Comparison of ENCODE assay signal across 1 cellular context in genomic region chr5:40853632-40854192, GRCh38.
TF ChIP-seq lines count a peak whose summit lies in the region.

No MANE protein-coding gene starts in this region.

TF ChIP-seq in WTC11, 78 proteins besides CTCF, POLR2A, EP300 and RAD21:
- TF ChIP-seq, protein P1, sequence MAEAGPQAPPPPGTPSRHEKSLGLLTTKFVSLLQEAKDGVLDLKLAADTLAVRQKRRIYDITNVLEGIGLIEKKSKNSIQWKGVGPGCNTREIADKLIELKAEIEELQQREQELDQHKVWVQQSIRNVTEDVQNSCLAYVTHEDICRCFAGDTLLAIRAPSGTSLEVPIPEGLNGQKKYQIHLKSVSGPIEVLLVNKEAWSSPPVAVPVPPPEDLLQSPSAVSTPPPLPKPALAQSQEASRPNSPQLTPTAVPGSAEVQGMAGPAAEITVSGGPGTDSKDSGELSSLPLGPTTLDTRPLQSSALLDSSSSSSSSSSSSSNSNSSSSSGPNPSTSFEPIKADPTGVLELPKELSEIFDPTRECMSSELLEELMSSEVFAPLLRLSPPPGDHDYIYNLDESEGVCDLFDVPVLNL (CRISPR knock-in tag; IDR thresholded peaks at IDR 0.05; ENCODE audit: borderline replicate concordance, low read depth): no peak
- no peak for TF ChIP-seq NFATC4 (CRISPR knock-in tag; IDR thresholded peaks at IDR 0.05)
- TF ChIP-seq ZNF396 (CRISPR knock-in tag; IDR thresholded peaks at IDR 0.05; ENCODE audit: borderline replicate concordance): no peak
- TF ChIP-seq, protein P2, sequence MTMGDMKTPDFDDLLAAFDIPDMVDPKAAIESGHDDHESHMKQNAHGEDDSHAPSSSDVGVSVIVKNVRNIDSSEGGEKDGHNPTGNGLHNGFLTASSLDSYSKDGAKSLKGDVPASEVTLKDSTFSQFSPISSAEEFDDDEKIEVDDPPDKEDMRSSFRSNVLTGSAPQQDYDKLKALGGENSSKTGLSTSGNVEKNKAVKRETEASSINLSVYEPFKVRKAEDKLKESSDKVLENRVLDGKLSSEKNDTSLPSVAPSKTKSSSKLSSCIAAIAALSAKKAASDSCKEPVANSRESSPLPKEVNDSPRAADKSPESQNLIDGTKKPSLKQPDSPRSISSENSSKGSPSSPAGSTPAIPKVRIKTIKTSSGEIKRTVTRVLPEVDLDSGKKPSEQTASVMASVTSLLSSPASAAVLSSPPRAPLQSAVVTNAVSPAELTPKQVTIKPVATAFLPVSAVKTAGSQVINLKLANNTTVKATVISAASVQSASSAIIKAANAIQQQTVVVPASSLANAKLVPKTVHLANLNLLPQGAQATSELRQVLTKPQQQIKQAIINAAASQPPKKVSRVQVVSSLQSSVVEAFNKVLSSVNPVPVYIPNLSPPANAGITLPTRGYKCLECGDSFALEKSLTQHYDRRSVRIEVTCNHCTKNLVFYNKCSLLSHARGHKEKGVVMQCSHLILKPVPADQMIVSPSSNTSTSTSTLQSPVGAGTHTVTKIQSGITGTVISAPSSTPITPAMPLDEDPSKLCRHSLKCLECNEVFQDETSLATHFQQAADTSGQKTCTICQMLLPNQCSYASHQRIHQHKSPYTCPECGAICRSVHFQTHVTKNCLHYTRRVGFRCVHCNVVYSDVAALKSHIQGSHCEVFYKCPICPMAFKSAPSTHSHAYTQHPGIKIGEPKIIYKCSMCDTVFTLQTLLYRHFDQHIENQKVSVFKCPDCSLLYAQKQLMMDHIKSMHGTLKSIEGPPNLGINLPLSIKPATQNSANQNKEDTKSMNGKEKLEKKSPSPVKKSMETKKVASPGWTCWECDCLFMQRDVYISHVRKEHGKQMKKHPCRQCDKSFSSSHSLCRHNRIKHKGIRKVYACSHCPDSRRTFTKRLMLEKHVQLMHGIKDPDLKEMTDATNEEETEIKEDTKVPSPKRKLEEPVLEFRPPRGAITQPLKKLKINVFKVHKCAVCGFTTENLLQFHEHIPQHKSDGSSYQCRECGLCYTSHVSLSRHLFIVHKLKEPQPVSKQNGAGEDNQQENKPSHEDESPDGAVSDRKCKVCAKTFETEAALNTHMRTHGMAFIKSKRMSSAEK (CRISPR knock-in tag; IDR thresholded peaks at IDR 0.05; ENCODE audit: borderline replicate concordance): no peak
- TF ChIP-seq CREM (CRISPR knock-in tag; IDR thresholded peaks at IDR 0.05): no peak
- no peak for TF ChIP-seq SP1 (CRISPR knock-in tag; conservative IDR thresholded peaks at IDR 0.05)
- TF ChIP-seq, protein P3, sequence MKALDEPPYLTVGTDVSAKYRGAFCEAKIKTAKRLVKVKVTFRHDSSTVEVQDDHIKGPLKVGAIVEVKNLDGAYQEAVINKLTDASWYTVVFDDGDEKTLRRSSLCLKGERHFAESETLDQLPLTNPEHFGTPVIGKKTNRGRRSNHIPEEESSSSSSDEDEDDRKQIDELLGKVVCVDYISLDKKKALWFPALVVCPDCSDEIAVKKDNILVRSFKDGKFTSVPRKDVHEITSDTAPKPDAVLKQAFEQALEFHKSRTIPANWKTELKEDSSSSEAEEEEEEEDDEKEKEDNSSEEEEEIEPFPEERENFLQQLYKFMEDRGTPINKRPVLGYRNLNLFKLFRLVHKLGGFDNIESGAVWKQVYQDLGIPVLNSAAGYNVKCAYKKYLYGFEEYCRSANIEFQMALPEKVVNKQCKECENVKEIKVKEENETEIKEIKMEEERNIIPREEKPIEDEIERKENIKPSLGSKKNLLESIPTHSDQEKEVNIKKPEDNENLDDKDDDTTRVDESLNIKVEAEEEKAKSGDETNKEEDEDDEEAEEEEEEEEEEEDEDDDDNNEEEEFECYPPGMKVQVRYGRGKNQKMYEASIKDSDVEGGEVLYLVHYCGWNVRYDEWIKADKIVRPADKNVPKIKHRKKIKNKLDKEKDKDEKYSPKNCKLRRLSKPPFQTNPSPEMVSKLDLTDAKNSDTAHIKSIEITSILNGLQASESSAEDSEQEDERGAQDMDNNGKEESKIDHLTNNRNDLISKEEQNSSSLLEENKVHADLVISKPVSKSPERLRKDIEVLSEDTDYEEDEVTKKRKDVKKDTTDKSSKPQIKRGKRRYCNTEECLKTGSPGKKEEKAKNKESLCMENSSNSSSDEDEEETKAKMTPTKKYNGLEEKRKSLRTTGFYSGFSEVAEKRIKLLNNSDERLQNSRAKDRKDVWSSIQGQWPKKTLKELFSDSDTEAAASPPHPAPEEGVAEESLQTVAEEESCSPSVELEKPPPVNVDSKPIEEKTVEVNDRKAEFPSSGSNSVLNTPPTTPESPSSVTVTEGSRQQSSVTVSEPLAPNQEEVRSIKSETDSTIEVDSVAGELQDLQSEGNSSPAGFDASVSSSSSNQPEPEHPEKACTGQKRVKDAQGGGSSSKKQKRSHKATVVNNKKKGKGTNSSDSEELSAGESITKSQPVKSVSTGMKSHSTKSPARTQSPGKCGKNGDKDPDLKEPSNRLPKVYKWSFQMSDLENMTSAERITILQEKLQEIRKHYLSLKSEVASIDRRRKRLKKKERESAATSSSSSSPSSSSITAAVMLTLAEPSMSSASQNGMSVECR (CRISPR knock-in tag; IDR thresholded peaks at IDR 0.05; ENCODE audit: borderline replicate concordance): no peak
- no peak for TF ChIP-seq FOXK1 (CRISPR knock-in tag; IDR thresholded peaks at IDR 0.05)
